ENCODE assay signal across 1 cellular context in genomic region chr1:18900303-18900841, GRCh38.
A peak's percentile ranks its signal among the peaks of the same experiment; 100 is the strongest.
TF ChIP-seq lines count a peak whose summit lies in the region.

No MANE protein-coding gene starts in this region.

TF ChIP-seq in liver, 16 proteins besides CTCF, POLR2A, EP300 and RAD21 (continued from another document):
- TF ChIP-seq ZBTB33 (IDR thresholded peaks at IDR 0.05): peak; percentile 76
- peak; percentile 81 to 87 for TF ChIP-seq HNF4A (conservative IDR thresholded peaks at IDR 0.05)
- TF ChIP-seq RXRA (IDR thresholded peaks at IDR 0.05): peak; percentile 95 to 97
- TF ChIP-seq REST (IDR thresholded peaks at IDR 0.05): no peak
- peak; percentile 60 for TF ChIP-seq YY1 (IDR thresholded peaks at IDR 0.05)
- TF ChIP-seq NR2F2 (IDR thresholded peaks at IDR 0.05): peak; percentile 28
- peak in 1 of 2 donors; percentile 40 for TF ChIP-seq GABPA (IDR thresholded peaks at IDR 0.05 in 1 of 2, conservative IDR thresholded peaks at IDR 0.05 in 1 of 2)
- TF ChIP-seq MAX (IDR thresholded peaks at IDR 0.05): peak; percentile 45
